ENCODE assay signal across 1 cellular context in genomic region chr13:42991892-42992584, GRCh38.
TF ChIP-seq lines count a peak whose summit lies in the region.

EPSTI1 (minus strand) TSS chr13:42992241; CDS start chr13:42992165, 76 bp downstream.

TF ChIP-seq in HepG2, 621 proteins besides CTCF, POLR2A, EP300 and RAD21:
- TF ChIP-seq ZNF142 (CRISPR knock-in tag; IDR thresholded peaks at IDR 0.05) (peak; percentile 70; the same call in 1 of the 2 replicates), HNRNPLL (IDR thresholded peaks at IDR 0.05; ENCODE audit: low read depth, low read length, poor library complexity, severe bottlenecking) (peak; percentile 51), TFAP4 (IDR thresholded peaks at IDR 0.05; ENCODE audit: borderline replicate concordance, low read depth) (peak; percentile 62; the same call in 1 of the 2 replicates), MAFK (conservative IDR thresholded peaks at IDR 0.05 in 1 of 2, IDR thresholded peaks at IDR 0.05 in 1 of 2; ENCODE audit: low read length in 2 of 2) (peak; percentile 68 to 69), ZFY (CRISPR knock-in tag; IDR thresholded peaks at IDR 0.05) (peak; percentile 23; the same call in 1 of the 2 replicates), NFYB (CRISPR knock-in tag; IDR thresholded peaks at IDR 0.05) (no peak), ZNF44 (CRISPR knock-in tag; IDR thresholded peaks at IDR 0.05) (no peak), ZNF580 (CRISPR knock-in tag; IDR thresholded peaks at IDR 0.05; ENCODE audit: borderline replicate concordance, low read depth) (no peak), ZNF687 (CRISPR knock-in tag; IDR thresholded peaks at IDR 0.05) (peak; percentile 53), MAFF (IDR thresholded peaks at IDR 0.05; ENCODE audit: low read depth, low read length) (peak; percentile 45; the same call in 1 of the 2 replicates), GTF2F1 (IDR thresholded peaks at IDR 0.05; ENCODE audit: low read length) (no peak), ETS1 (CRISPR knock-in tag; IDR thresholded peaks at IDR 0.05) (no peak), RNF2 (conservative IDR thresholded peaks at IDR 0.05; ENCODE audit: low read depth) (no peak), ASH2L (IDR thresholded peaks at IDR 0.05; ENCODE audit: insufficient read length, low read depth, low read length) (peak; percentile 25), ZNF441 (CRISPR knock-in tag; IDR thresholded peaks at IDR 0.05; ENCODE audit: borderline replicate concordance) (no peak), HNF4A (CRISPR knock-in tag; IDR thresholded peaks at IDR 0.05) (0 out of 2 replicates have a peak, but pooled peaks have one; percentile 13)
